Comparison of ENCODE assay signal across 8 cellular contexts in the genomic region with DNA sequence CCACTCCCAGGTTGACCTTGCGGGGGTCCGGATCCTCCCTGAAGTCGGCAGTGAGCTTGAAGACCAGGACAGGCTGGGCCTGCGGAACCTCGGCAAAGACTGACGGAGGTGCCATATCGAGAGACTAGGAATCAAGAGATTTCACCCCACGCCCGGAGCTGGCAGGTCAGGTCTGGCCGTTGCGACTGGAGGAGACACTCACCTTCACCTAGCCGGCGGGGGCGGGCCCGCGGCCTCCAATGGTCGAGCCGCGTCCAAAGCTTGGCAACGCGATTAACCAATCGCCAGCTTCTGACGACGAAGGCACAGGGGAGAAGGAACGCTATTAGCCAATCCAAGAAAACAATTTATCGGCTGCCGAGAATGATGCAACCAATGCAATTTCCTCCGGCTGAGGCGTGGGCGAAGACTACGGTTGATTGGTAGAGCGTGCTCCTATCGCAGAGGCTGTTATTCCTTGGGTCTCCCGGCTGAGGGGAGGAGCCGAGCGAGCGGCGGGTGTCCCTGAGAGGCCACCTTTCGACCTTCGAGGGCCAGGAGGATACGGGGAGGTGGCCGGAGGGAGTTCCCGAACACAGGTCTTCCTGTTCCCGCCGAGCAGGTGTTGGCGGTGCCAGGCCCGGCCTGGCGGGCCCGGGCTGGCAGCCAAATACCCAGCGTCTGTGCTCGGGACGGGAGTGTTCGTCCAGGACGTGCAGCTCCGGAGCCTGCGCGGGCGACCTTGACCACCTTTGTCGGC. TPM values are rescaled to one million over a fixed set of nuclear protein-coding genes. Genes with fewer than 3 reads are reported as not detected.
DNase-seq lines count a peak whose midpoint lies in the region; ATAC-seq and TF ChIP-seq lines count a peak whose summit lies in the region.

TSS of gene GOT1 (minus strand) at position 174 of the 739 bp plus-strand sequence. CDS start at position 115, 59 bp downstream.

- H3K9me3 ChIP-seq in PC-9 (ENCODE audit: insufficient read depth, low read depth), result no peaks in the 10 kb centered on the region
- H3K9me3 ChIP-seq in mucosa of descending colon, result no peaks in the 10 kb centered on the region

- TF ChIP-seq CTCF in PC-9 (conservative IDR thresholded peaks at IDR 0.05), result no peak
- no peak for TF ChIP-seq CTCF in mucosa of descending colon (IDR thresholded peaks at IDR 0.05)

- peaks cover 36% of the 10 kb centered on the region for H3K79me2 ChIP-seq in PC-9 (ENCODE audit: low read depth)

- H2AFZ ChIP-seq in PC-9, result peak within 1 kb of the TSS; percentile 92

- H3K9me2 ChIP-seq in PC-9 (ENCODE audit: insufficient read depth), result no peaks in the 10 kb centered on the region

- H3K36me3 ChIP-seq in PC-9 (ENCODE audit: low read depth) (no peaks in the 10 kb centered on the region), mucosa of descending colon (ENCODE audit: low read depth) (peaks cover 5% of the 10 kb centered on the region)

- peak; percentile 99 for DNase-seq in DMS153 (lab: John Stamatoyannopoulos, UW)
- peak; percentile 97 for DNase-seq in Jurkat, Clone E6-1 (ENCODE audit: low read depth, low spot score)
- peak; percentile 88 to 96 for DNase-seq in PC-9
- peak; percentile 85 for DNase-seq in activated T-cell treated with anti-CD3 and anti-CD28 coated beads, Interleukin-2, amount 50 U/mL, for 1 hour
- DNase-seq in epithelial cell of prostate (ENCODE audit: low read depth, low spot score), result peak; percentile 95
- peak; percentile 97 to 98 (median 97) for DNase-seq in mucosa of descending colon
- peak; percentile 89 for DNase-seq in stimulated activated CD8-positive, alpha-beta memory T cell treated with anti-CD3 and anti-CD28 coated beads, Interleukin-4, amount 100 ng/mL, for 24 hours (ENCODE audit: low read depth)

- CTCF ChIA-PET in PC-9 (lab: Charles Lee), result no interaction called here

- H3K4me3 ChIP-seq in Jurkat, Clone E6-1 (ENCODE audit: low read length), result peak within 1 kb of the TSS; percentile 96
- peak within 1 kb of the TSS; percentile 88 for H3K4me3 ChIP-seq in PC-9
- peak within 1 kb of the TSS; percentile 70 for H3K4me3 ChIP-seq in mucosa of descending colon

- peak within 1 kb of the TSS; percentile 71 for H3K27ac ChIP-seq in PC-9
- H3K27ac ChIP-seq in epithelial cell of prostate, result peak within 1 kb of the TSS; percentile 87

- POLR2A ChIA-PET in PC-9 (lab: Charles Lee; ENCODE audit: unreplicated experiment), result interaction anchor here (0.6 to 0.7 kb wide), 3 partner anchors 10 to 36 kb away, joined by 3 to 4 read pairs (median 3); no protein-coding TSS in a partner anchor

- H3K4me2 ChIP-seq in PC-9, result peak within 1 kb of the TSS; percentile 93

- BruUV-seq in PC-9 (replicated peaks; lab: Mats Ljungman, UMichigan), result no TSS peak

- H3K4me1 ChIP-seq in PC-9 (replicated peaks; ENCODE audit: insufficient read depth), result no peaks in the 10 kb centered on the region
- H3K4me1 ChIP-seq in mucosa of descending colon (ENCODE audit: low read depth), result no peaks in the 10 kb centered on the region

- intact Hi-C loops in PC-9 (cut with micrococcal nuclease; ENCODE audit: unreplicated experiment), result loop anchor here (1.0 to 10.0 kb wide), 3 partner anchors 34 to 354 kb away; partner anchors contain the start of genes ABCC2 and SLC25A28
- intact Hi-C loops in mucosa of descending colon (cut with DNase I, micrococcal nuclease), result loop anchor here (5.0 to 10.0 kb wide), 3 partner anchors 107 to 184 kb away; no protein-coding TSS in a partner anchor

- peaks cover 4% of the 10 kb centered on the region; the same call in 1 of the 2 replicates for H3F3A ChIP-seq in PC-9 (ENCODE audit: insufficient read depth, low read depth)

- peak; percentile 96 for ATAC-seq in GM21619 (IDR thresholded peaks at IDR 0.05; ENCODE audit: unreplicated experiment)
- peak; percentile 96 for ATAC-seq in mucosa of descending colon

- no peaks in the 10 kb centered on the region for H3K27me3 ChIP-seq in PC-9 (ENCODE audit: insufficient read depth, low read depth)

- H4K20me1 ChIP-seq in PC-9 (ENCODE audit: insufficient read depth), result no peaks in the 10 kb centered on the region

RNA-seq across cellular contexts. Expression of gene GOT1, which starts in this region (rescaled TPM):
- polyA plus RNA-seq in Jurkat, Clone E6-1 (2012; ENCODE audit: insufficient read depth, insufficient read length), result 46.5 TPM
- total RNA-seq in PC-9 (2021), result 27.5 and 28.6 TPM in 2 replicates
- total RNA-seq in mucosa of descending colon, result 100 to 1,000 TPM in 2 of 3 donors, 10 to 100 TPM in 1; 56.7 to 105 (median 101) TPM

Comparison
In these comparisons a context has a peak if more than half of its experiments do, and no peak if none do; other contexts are left out.
1. Peak in every context shown above with its lines: DNase-seq, ATAC-seq, H3K4me3 ChIP-seq and H3K27ac ChIP-seq.